Comparison of ENCODE assay signal across 1 cellular context in the genomic region with DNA sequence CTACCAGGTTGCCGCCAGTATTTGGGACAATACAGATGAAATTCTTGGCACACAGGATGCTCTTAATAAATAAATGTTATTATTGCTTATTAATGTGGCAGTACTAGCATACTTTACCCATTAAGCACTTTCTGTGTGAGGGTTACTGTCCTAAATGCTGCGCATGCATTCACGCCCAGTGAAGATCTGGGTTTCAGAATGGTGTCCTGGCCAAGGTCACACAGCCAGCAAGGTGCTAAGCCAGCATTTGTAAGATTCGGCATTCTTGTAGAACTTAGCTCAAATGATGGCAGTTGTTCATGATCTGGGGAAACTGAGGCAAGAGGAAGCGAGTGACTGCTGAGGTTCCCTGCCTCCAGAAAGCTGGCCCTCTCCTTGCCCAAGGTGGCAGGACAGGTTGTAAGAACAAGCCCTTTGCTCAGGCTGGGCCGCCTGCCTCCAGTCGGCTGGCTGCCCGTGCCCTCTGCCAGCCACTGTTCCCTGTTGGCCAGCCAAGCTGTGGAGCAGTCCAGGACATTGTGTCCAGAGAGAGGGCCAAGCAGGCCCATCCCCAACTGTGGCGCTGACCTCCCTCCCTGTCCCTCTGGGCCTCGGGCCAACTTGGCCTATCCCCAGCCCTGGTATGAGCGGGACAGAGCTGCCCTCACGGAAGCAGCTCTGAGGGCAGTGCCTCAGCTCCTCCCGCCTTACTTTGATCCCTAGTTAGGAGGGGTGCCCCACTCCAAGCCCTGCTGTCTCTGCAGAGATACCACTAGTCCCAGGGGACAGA.
TF ChIP-seq lines count a peak whose summit lies in the region.

No MANE protein-coding gene starts in this region.

TF ChIP-seq in SK-N-SH treated with all-trans-retinoic acid at 6 μM for 48 hours, 23 proteins besides CTCF, POLR2A, EP300 and RAD21:
- TF ChIP-seq, protein P1, sequence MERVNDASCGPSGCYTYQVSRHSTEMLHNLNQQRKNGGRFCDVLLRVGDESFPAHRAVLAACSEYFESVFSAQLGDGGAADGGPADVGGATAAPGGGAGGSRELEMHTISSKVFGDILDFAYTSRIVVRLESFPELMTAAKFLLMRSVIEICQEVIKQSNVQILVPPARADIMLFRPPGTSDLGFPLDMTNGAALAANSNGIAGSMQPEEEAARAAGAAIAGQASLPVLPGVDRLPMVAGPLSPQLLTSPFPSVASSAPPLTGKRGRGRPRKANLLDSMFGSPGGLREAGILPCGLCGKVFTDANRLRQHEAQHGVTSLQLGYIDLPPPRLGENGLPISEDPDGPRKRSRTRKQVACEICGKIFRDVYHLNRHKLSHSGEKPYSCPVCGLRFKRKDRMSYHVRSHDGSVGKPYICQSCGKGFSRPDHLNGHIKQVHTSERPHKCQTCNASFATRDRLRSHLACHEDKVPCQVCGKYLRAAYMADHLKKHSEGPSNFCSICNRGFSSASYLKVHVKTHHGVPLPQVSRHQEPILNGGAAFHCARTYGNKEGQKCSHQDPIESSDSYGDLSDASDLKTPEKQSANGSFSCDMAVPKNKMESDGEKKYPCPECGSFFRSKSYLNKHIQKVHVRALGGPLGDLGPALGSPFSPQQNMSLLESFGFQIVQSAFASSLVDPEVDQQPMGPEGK (CRISPR knock-in tag; IDR thresholded peaks at IDR 0.05; ENCODE audit: borderline replicate concordance), result no peak
- TF ChIP-seq GLIS3 (CRISPR knock-in tag; IDR thresholded peaks at IDR 0.05) (no peak), ISL1 (CRISPR knock-in tag; IDR thresholded peaks at IDR 0.05) (no peak), ZC3H10 (CRISPR knock-in tag; IDR thresholded peaks at IDR 0.05) (no peak), PPARA (CRISPR knock-in tag; IDR thresholded peaks at IDR 0.05; ENCODE audit: borderline replicate concordance) (no peak), ZNF565 (CRISPR knock-in tag; conservative IDR thresholded peaks at IDR 0.05; ENCODE audit: low read depth) (no peak), TCF4 (CRISPR knock-in tag; IDR thresholded peaks at IDR 0.05; ENCODE audit: borderline replicate concordance) (no peak)
- TF ChIP-seq, protein P2, sequence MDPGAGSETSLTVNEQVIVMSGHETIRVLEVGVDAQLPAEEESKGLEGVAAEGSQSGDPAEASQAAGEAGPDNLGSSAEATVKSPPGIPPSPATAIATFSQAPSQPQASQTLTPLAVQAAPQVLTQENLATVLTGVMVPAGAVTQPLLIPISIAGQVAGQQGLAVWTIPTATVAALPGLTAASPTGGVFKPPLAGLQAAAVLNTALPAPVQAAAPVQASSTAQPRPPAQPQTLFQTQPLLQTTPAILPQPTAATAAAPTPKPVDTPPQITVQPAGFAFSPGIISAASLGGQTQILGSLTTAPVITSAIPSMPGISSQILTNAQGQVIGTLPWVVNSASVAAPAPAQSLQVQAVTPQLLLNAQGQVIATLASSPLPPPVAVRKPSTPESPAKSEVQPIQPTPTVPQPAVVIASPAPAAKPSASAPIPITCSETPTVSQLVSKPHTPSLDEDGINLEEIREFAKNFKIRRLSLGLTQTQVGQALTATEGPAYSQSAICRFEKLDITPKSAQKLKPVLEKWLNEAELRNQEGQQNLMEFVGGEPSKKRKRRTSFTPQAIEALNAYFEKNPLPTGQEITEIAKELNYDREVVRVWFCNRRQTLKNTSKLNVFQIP (CRISPR knock-in tag; IDR thresholded peaks at IDR 0.05; ENCODE audit: borderline replicate concordance, low read depth), result no peak
TF ChIP-seq in SK-N-SH treated with all-trans-retinoic acid at 6 μM for 48 hours: peak in this region for 0.
